23 cellular contexts compared by ENCODE assay signal in genomic region chr14:92930737-92931602, GRCh38. TPM values are rescaled to one million over a fixed set of nuclear protein-coding genes. Genes with fewer than 3 reads are reported as not detected.
DNase-seq lines count a peak whose midpoint lies in the region; ATAC-seq and TF ChIP-seq lines count a peak whose summit lies in the region.
"Had no signal": no experiment of that assay in that cellular context is flagged by ENCODE, and none has a peak within 500 bp of the region (broad histone marks: within the 10 kb centered on the region; RNA-seq: fewer than 3 reads in every experiment).

No MANE protein-coding gene starts in this region.

- no peaks in the 10 kb centered on the region for H3K4me1 Mint-ChIP-seq in activated T-helper 1 cell treated with anti-CD3 and anti-CD28 coated beads, Interleukin-12 subunit alpha, Interleukin-12 subunit beta, Interleukin-2, Interleukin-4 antibody, amounts not matched to agents 30 ng/mL and 10 ng/mL and 1 ng/mL, durations not matched to agents 14 hours and 24 hours and 36 hours (ENCODE audit: low read depth)
- H3K4me1 Mint-ChIP-seq in CD8-positive, alpha-beta T cell (ENCODE audit: low read depth): no peaks in the 10 kb centered on the region

- DNase-seq in AG09319 (ENCODE audit: extremely low read depth, low read depth): peak; percentile 32
- peak; percentile 29 for DNase-seq in HFF-Myc (ENCODE audit: extremely low read depth, low read depth)
- peak; percentile 95 for DNase-seq in osteoblast (ENCODE audit: insufficient read length, low spot score, missing footprints)
- DNase-seq in activated T-helper 1 cell treated with anti-CD3 and anti-CD28 coated beads, Interleukin-12 subunit alpha, Interleukin-12 subunit beta, Interleukin-2, Interleukin-4 antibody, amounts not matched to agents 30 ng/mL and 10 ng/mL and 1 ng/mL, durations not matched to agents 14 hours and 24 hours and 36 hours (ENCODE audit: low spot score): no peak
- DNase-seq in NCI-H1048 (lab: John Stamatoyannopoulos, UW): no peak
- no peak for DNase-seq in CD8-positive, alpha-beta T cell
- DNase-seq: activated CD4-positive, alpha-beta T cell treated with anti-CD3 and anti-CD28 coated beads, Interleukin-2, amount 50 U/mL, for 4 hours; AML-193; amygdala; caudate nucleus; Kasumi-1; NCI-H1105; NCI-H2081; NCI-H510A; T-helper 2 cell had no signal

- H3K27me3 Mint-ChIP-seq in activated T-helper 1 cell treated with anti-CD3 and anti-CD28 coated beads, Interleukin-12 subunit alpha, Interleukin-12 subunit beta, Interleukin-2, Interleukin-4 antibody, amounts not matched to agents 30 ng/mL and 10 ng/mL and 1 ng/mL, durations not matched to agents 14 hours and 24 hours and 36 hours (ENCODE audit: insufficient read depth): no peaks in the 10 kb centered on the region
- H3K27me3 Mint-ChIP-seq in CD8-positive, alpha-beta T cell (ENCODE audit: low read depth): no peaks in the 10 kb centered on the region

- no peaks in the 10 kb centered on the region for H3K9me3 ChIP-seq in osteoblast (ENCODE audit: low read depth, low read length)
- H3K9me3 ChIP-seq in CD8-positive, alpha-beta T cell (ENCODE audit: low read length): no peaks in the 10 kb centered on the region
- H3K9me3 ChIP-seq: heart left ventricle, SJSA1, thoracic aorta had no signal

- H4K20me1 ChIP-seq in osteoblast (ENCODE audit: insufficient read depth, low read length): peaks cover 2% of the 10 kb centered on the region

- ATAC-seq in esophagus mucosa (peak; percentile 63), GM21786 (IDR thresholded peaks at IDR 0.05; ENCODE audit: unreplicated experiment) (no peak)
- no peak for ATAC-seq in CD8-positive, alpha-beta T cell

- no peak overlapping the region for H3K4me3 Mint-ChIP-seq in activated T-helper 1 cell treated with anti-CD3 and anti-CD28 coated beads, Interleukin-12 subunit alpha, Interleukin-12 subunit beta, Interleukin-2, Interleukin-4 antibody, amounts not matched to agents 30 ng/mL and 10 ng/mL and 1 ng/mL, durations not matched to agents 14 hours and 24 hours and 36 hours
- no peak overlapping the region for H3K4me3 Mint-ChIP-seq in CD8-positive, alpha-beta T cell

- no peak overlapping the region for H3K27ac ChIP-seq in osteoblast (ENCODE audit: low read depth, low read length)
- H3K27ac ChIP-seq in CD8-positive, alpha-beta T cell (ENCODE audit: low read depth, low read length): no peak overlapping the region
- H3K27ac ChIP-seq: heart left ventricle, SJSA1, thoracic aorta, VCaP had no signal

- intact Hi-C loops in activated T-helper 1 cell treated with anti-CD3 and anti-CD28 coated beads, Interleukin-12 subunit alpha, Interleukin-12 subunit beta, Interleukin-2, Interleukin-4 antibody, amounts not matched to agents 30 ng/mL and 10 ng/mL and 1 ng/mL, durations not matched to agents 14 hours and 24 hours and 36 hours (cut with micrococcal nuclease): no loop called here
- intact Hi-C loops in CD8-positive, alpha-beta T cell (cut with DNase I, micrococcal nuclease): no loop called here

- H3K4me2 ChIP-seq in osteoblast (ENCODE audit: insufficient read depth, low read length): no peak overlapping the region

- H2AFZ ChIP-seq in osteoblast (ENCODE audit: low read length): no peak overlapping the region

- no peak overlapping the region for H3K27ac Mint-ChIP-seq in activated T-helper 1 cell treated with anti-CD3 and anti-CD28 coated beads, Interleukin-12 subunit alpha, Interleukin-12 subunit beta, Interleukin-2, Interleukin-4 antibody, amounts not matched to agents 30 ng/mL and 10 ng/mL and 1 ng/mL, durations not matched to agents 14 hours and 24 hours and 36 hours
- H3K27ac Mint-ChIP-seq in CD8-positive, alpha-beta T cell: no peak overlapping the region

- H3K79me2 ChIP-seq in osteoblast (ENCODE audit: insufficient read depth, low read length): no peaks in the 10 kb centered on the region

- H3K9me3 Mint-ChIP-seq in activated T-helper 1 cell treated with anti-CD3 and anti-CD28 coated beads, Interleukin-12 subunit alpha, Interleukin-12 subunit beta, Interleukin-2, Interleukin-4 antibody, amounts not matched to agents 30 ng/mL and 10 ng/mL and 1 ng/mL, durations not matched to agents 14 hours and 24 hours and 36 hours: no peaks in the 10 kb centered on the region
- no peaks in the 10 kb centered on the region for H3K9me3 Mint-ChIP-seq in CD8-positive, alpha-beta T cell

- peaks cover 3% of the 10 kb centered on the region for H3K4me1 ChIP-seq in osteoblast (ENCODE audit: insufficient read depth, low read length)
- H3K4me1 ChIP-seq in CD8-positive, alpha-beta T cell (ENCODE audit: insufficient read depth, low read length): no peaks in the 10 kb centered on the region
- H3K4me1 ChIP-seq: heart left ventricle had no signal

- no peaks in the 10 kb centered on the region for H3K36me3 Mint-ChIP-seq in activated T-helper 1 cell treated with anti-CD3 and anti-CD28 coated beads, Interleukin-12 subunit alpha, Interleukin-12 subunit beta, Interleukin-2, Interleukin-4 antibody, amounts not matched to agents 30 ng/mL and 10 ng/mL and 1 ng/mL, durations not matched to agents 14 hours and 24 hours and 36 hours (ENCODE audit: low read depth)
- peaks cover 6% of the 10 kb centered on the region for H3K36me3 Mint-ChIP-seq in CD8-positive, alpha-beta T cell

- H3K4me3 ChIP-seq in HFF-Myc (replicated peaks; ENCODE audit: low read depth, low read length) (no peak overlapping the region), osteoblast (ENCODE audit: insufficient read depth, low read length) (no peak overlapping the region)
- no peak overlapping the region for H3K4me3 ChIP-seq in CD8-positive, alpha-beta T cell (ENCODE audit: low read depth, low read length)
- H3K4me3 ChIP-seq: heart left ventricle, SJSA1, thoracic aorta had no signal

- no peaks in the 10 kb centered on the region for H3K36me3 ChIP-seq in osteoblast (ENCODE audit: insufficient read depth, low read length)
- no peaks in the 10 kb centered on the region for H3K36me3 ChIP-seq in CD8-positive, alpha-beta T cell (ENCODE audit: insufficient read depth, low read length)
- H3K36me3 ChIP-seq: SJSA1, thoracic aorta had no signal

- POLR2A ChIA-PET in CD8-positive, alpha-beta T cell (lab: Charles Lee): no interaction called here

- peaks cover 10% of the 10 kb centered on the region for H3K27me3 ChIP-seq in osteoblast (ENCODE audit: insufficient read depth, low read length)
- H3K27me3 ChIP-seq in CD8-positive, alpha-beta T cell (ENCODE audit: insufficient read depth, low read length): no peaks in the 10 kb centered on the region
- H3K27me3 ChIP-seq: heart left ventricle, SJSA1 had no signal

- TF ChIP-seq CTCF in AG09319 (IDR thresholded peaks at IDR 0.05; ENCODE audit: low read depth, low read length) (no peak), HFF-Myc (IDR thresholded peaks at IDR 0.05; ENCODE audit: low read depth, low read length, missing control alignments) (no peak), osteoblast (IDR thresholded peaks at IDR 0.05; ENCODE audit: extremely low read depth, low read depth, low read length) (no peak)
- TF ChIP-seq CTCF in CD8-positive, alpha-beta T cell (IDR thresholded peaks at IDR 0.05): no peak

- CTCF ChIA-PET in CD8-positive, alpha-beta T cell (lab: Charles Lee): interaction anchor here (0.6 kb wide), 1 partner anchor 1198 kb away, joined by 3 read pairs; no protein-coding TSS in a partner anchor

RNA-seq across cellular contexts. Expression of gene CHGA, which starts 8.0 kb away (rescaled TPM):
- 0.08 TPM for total RNA-seq in esophagus mucosa
- total RNA-seq in osteoblast: not detected in 2 replicates
- not detected in 2 replicates for total RNA-seq in activated T-helper 1 cell treated with anti-CD3 and anti-CD28 coated beads, Interleukin-12 subunit alpha, Interleukin-12 subunit beta, Interleukin-2, Interleukin-4 antibody, amounts not matched to agents 30 ng/mL and 10 ng/mL and 1 ng/mL, durations not matched to agents 14 hours and 24 hours and 36 hours
- total RNA-seq in CD8-positive, alpha-beta T cell: not detected
- total RNA-seq: dermis microvascular lymphatic vessel endothelial cell, epithelial cell of proximal tubule, heart left ventricle, SJSA1, thoracic aorta had no signal

Comparison
In these comparisons a context has a peak if more than half of its experiments do, and no peak if none do; other contexts are left out.
1. DNase-seq: peak in AG09319 (single experiment), HFF-Myc (single experiment) and osteoblast (single experiment); none in activated T-helper 1 cell treated with anti-CD3 and anti-CD28 coated beads, Interleukin-12 subunit alpha, Interleukin-12 subunit beta, Interleukin-2, Interleukin-4 antibody, amounts not matched to agents 30 ng/mL and 10 ng/mL and 1 ng/mL, durations not matched to agents 14 hours and 24 hours and 36 hours (single experiment), NCI-H1048 (single experiment) and CD8-positive, alpha-beta T cell (0 of 7).